Comparison of ENCODE assay signal across 12 cellular contexts in genomic region chr1:53368314-53369033, GRCh38. TPM values are rescaled to one million over a fixed set of nuclear protein-coding genes. Genes with fewer than 3 reads are reported as not detected.
A peak's percentile ranks its signal among the peaks of the same experiment; 100 is the strongest.
DNase-seq lines count a peak whose midpoint lies in the region; ATAC-seq and TF ChIP-seq lines count a peak whose summit lies in the region.
"Had no signal": no experiment of that assay in that cellular context is flagged by ENCODE, and none has a peak within 500 bp of the region (broad histone marks: within the 10 kb centered on the region; RNA-seq: fewer than 3 reads in every experiment).

No MANE protein-coding gene starts in this region.

- no peak for TF ChIP-seq CTCF in OCI-LY7 (conservative IDR thresholded peaks at IDR 0.05; ENCODE audit: low read length)
- no peak for TF ChIP-seq CTCF in coronary artery (IDR thresholded peaks at IDR 0.05)

- H3K9me3 ChIP-seq in OCI-LY7 (ENCODE audit: low read length) = no peaks in the 10 kb centered on the region
- H3K9me3 ChIP-seq: body of pancreas, neutrophil had no signal

- DNase-seq in T-helper 2 cell treated with Interferon-gamma antibody and Interleukin-4, amounts not matched to agents 5 μg/mL and 100 μg/mL, for 36 hours (ENCODE audit: low spot score) = no peak
- no peak for DNase-seq in T-helper 2 cell
- DNase-seq in OCI-LY7 (ENCODE audit: low spot score) = no peak
- DNase-seq in coronary artery (ENCODE audit: low spot score) = peak; percentile 58
- peak; percentile 77 for DNase-seq in posterior vena cava (ENCODE audit: low spot score)
- DNase-seq in NCI-H524 treated with DMSO at 0.1 percent for 48 hours (lab: John Stamatoyannopoulos, UW) = no peak
- DNase-seq in NCI-H526 treated with DMSO at 0.1 percent for 48 hours (lab: John Stamatoyannopoulos, UW) = no peak
- DNase-seq: NCI-H1105 treated with DMSO at 0.1 percent for 48 hours, T-helper 9 cell had no signal

- no peaks in the 10 kb centered on the region for H3K36me3 Mint-ChIP-seq in T-helper 2 cell treated with Interferon-gamma antibody and Interleukin-4, amounts not matched to agents 5 μg/mL and 100 μg/mL, for 36 hours (ENCODE audit: low read depth)

- H4K20me1 ChIP-seq in OCI-LY7 (ENCODE audit: insufficient read depth, low read length) = no peaks in the 10 kb centered on the region

- H3K9me2 ChIP-seq in OCI-LY7 (ENCODE audit: insufficient read depth, low read length) = no peaks in the 10 kb centered on the region

- no peaks in the 10 kb centered on the region for H3K9me3 Mint-ChIP-seq in T-helper 2 cell treated with Interferon-gamma antibody and Interleukin-4, amounts not matched to agents 5 μg/mL and 100 μg/mL, for 36 hours

- BruUV-seq in OCI-LY7 (replicated peaks; lab: Mats Ljungman, UMichigan) = no TSS peak

- H3K4me3 ChIP-seq in OCI-LY7 (ENCODE audit: low read depth, low read length, poor library complexity, severe bottlenecking) (peak overlapping the region; percentile 62), coronary artery (peak overlapping the region; percentile 32)
- H3K4me3 ChIP-seq: body of pancreas had no signal

- POLR2A ChIA-PET in OCI-LY7 (lab: Charles Lee) = interaction anchor here (0.6 to 1.5 kb wide), 4 partner anchors 9 to 490 kb away, joined by 3 read pairs; no protein-coding TSS in a partner anchor

- peak overlapping the region; percentile 63 for H2AFZ ChIP-seq in OCI-LY7 (ENCODE audit: low read length)

- peak overlapping the region; percentile 79 for H3K4me3 Mint-ChIP-seq in T-helper 2 cell treated with Interferon-gamma antibody and Interleukin-4, amounts not matched to agents 5 μg/mL and 100 μg/mL, for 36 hours

- ATAC-seq in GM21723 (IDR thresholded peaks at IDR 0.05; ENCODE audit: unreplicated experiment) = no peak
- ATAC-seq: body of pancreas had no signal

- peaks cover 9% of the 10 kb centered on the region for H3K4me1 ChIP-seq in OCI-LY7 (ENCODE audit: insufficient read depth, low read length, poor library complexity, severe bottlenecking)
- H3K4me1 ChIP-seq: body of pancreas had no signal

- H3K27ac ChIP-seq in OCI-LY7 (ENCODE audit: low read depth, low read length, poor library complexity, severe bottlenecking) = peak overlapping the region; percentile 51
- no peak overlapping the region for H3K27ac ChIP-seq in coronary artery
- H3K27ac ChIP-seq: body of pancreas, neutrophil had no signal

- peak overlapping the region; percentile 44 for H3K4me2 ChIP-seq in OCI-LY7 (ENCODE audit: low read length)

- no peaks in the 10 kb centered on the region for H3K79me2 ChIP-seq in OCI-LY7 (ENCODE audit: insufficient read depth, low read depth, low read length)

- peaks cover 17% of the 10 kb centered on the region for H3K4me1 Mint-ChIP-seq in T-helper 2 cell treated with Interferon-gamma antibody and Interleukin-4, amounts not matched to agents 5 μg/mL and 100 μg/mL, for 36 hours (ENCODE audit: low read depth)

- no peaks in the 10 kb centered on the region for H3K36me3 ChIP-seq in OCI-LY7 (ENCODE audit: insufficient read depth, low read length)
- H3K36me3 ChIP-seq: neutrophil had no signal

- H3K27me3 Mint-ChIP-seq in T-helper 2 cell treated with Interferon-gamma antibody and Interleukin-4, amounts not matched to agents 5 μg/mL and 100 μg/mL, for 36 hours (ENCODE audit: low read depth) = peaks cover 6% of the 10 kb centered on the region

- H3K27ac Mint-ChIP-seq in T-helper 2 cell treated with Interferon-gamma antibody and Interleukin-4, amounts not matched to agents 5 μg/mL and 100 μg/mL, for 36 hours = peak overlapping the region; percentile 82

- CTCF ChIA-PET in OCI-LY7 (lab: Charles Lee; ENCODE audit: unreplicated experiment) = interaction anchor here (0.5 kb wide), 1 partner anchor 1239 kb away, joined by 3 read pairs; no protein-coding TSS in a partner anchor

- intact Hi-C loops in OCI-LY7 (cut with micrococcal nuclease; ENCODE audit: unreplicated experiment) = loop anchor here (5.0 kb wide), 1 partner anchor 41 kb away; the partner anchor contains the start of gene LRP8
- intact Hi-C loops in posterior vena cava (cut with DNase I) = no loop called here

RNA-seq across cellular contexts. Expression of gene LRP8, which starts 40.6 kb away (rescaled TPM):
- total RNA-seq in OCI-LY7 (2014; rRNA removed; shearing (Covaris generic)) = 57.5 and 65.6 TPM in 2 replicates
- 67.5 and 70.0 TPM in 2 replicates for total RNA-seq in OCI-LY7 (2022)
- total RNA-seq in posterior vena cava = 1 to 10 TPM; 5.7 to 7.2 TPM

Comparison
In these comparisons a context has a peak if more than half of its experiments do, and no peak if none do; other contexts are left out.
1. DNase-seq: peak in coronary artery (single experiment) and posterior vena cava (single experiment); none in T-helper 2 cell treated with Interferon-gamma antibody and Interleukin-4, amounts not matched to agents 5 μg/mL and 100 μg/mL, for 36 hours (single experiment), T-helper 2 cell (0 of 5), OCI-LY7 (single experiment), NCI-H524 treated with DMSO at 0.1 percent for 48 hours (single experiment) and NCI-H526 treated with DMSO at 0.1 percent for 48 hours (single experiment).
2. RNA of gene LRP8, which starts 40.6 kb away (total RNA-seq): 57.5 to 70.0 TPM in OCI-LY7; 5.7 to 7.2 TPM in posterior vena cava; every median in the first group is over 4 times any median in the second.